ENCODE assay signal across 18 cellular contexts in genomic region chr19:28485300-28485699, GRCh38.
DNase-seq lines count a peak whose midpoint lies in the region; ATAC-seq and TF ChIP-seq lines count a peak whose summit lies in the region.
"Had no signal": no experiment of that assay in that cellular context is flagged by ENCODE, and none has a peak within 500 bp of the region (broad histone marks: within the 10 kb centered on the region; RNA-seq: fewer than 3 reads in every experiment).

No MANE protein-coding gene starts in this region.

- TF ChIP-seq CTCF in left lung (IDR thresholded peaks at IDR 0.05) = no peak
- TF ChIP-seq CTCF in GM10248 (IDR thresholded peaks at IDR 0.05; ENCODE audit: control extremely low read depth, extremely low read depth, low read depth, missing control alignments) = no peak

- CTCF ChIA-PET in GM10248 (lab: Yijun Ruan, JAX) = no interaction called here

- peak overlapping the region in 1 of 11 experiments; percentile 69; a peak in 1 of 22 replicates for H3K27ac ChIP-seq in BLaER1 treated with 17β-estradiol and CSF1 and Interleukin-3, amounts not matched to agents 10 nM and 100 nM
- no peak overlapping the region for H3K27ac ChIP-seq in left lung
- H3K27ac ChIP-seq: KMS-11, PC-9, SJSA1, testis had no signal

- peak; percentile 38 for DNase-seq in HT-29 (ENCODE audit: low spot score)
- peak; percentile 30 for DNase-seq in SKM-1 treated with dmso at 0.1 percent for 144 hours (lab: John Stamatoyannopoulos, UW; ENCODE audit: unreplicated experiment)
- DNase-seq in left lung = peak in 1 of 2 donors; percentile 58
- DNase-seq in putamen (ENCODE audit: low spot score) = no peak
- no peak for DNase-seq in NCI-H1417 (lab: John Stamatoyannopoulos, UW)
- DNase-seq in GM10248 (ENCODE audit: extremely low spot score) = no peak
- DNase-seq in activated effector memory CD4-positive, alpha-beta T cell treated with anti-CD3 and anti-CD28 coated beads, Interleukin-2, amount 50 U/mL, for 16 hours = no peak
- DNase-seq: GOT3, kidney glomerular epithelial cell, NCI-H1105 treated with DMSO at 0.1 percent for 48 hours, NCI-H2107, NCI-H524, PC-9, T1000, testis had no signal

- H3K9me3 ChIP-seq in BLaER1 treated with 17β-estradiol and CSF1 and Interleukin-3, amounts not matched to agents 10 nM and 100 nM (replicated peaks in 1 of 11) = peaks cover 0 to 5% (median 0%) of the 10 kb centered on the region in 11 experiments; a peak in 3 of 22 replicates
- no peaks in the 10 kb centered on the region for H3K9me3 ChIP-seq in left lung
- H3K9me3 ChIP-seq: SJSA1, testis had no signal

- intact Hi-C loops in left lung (cut with DNase I) = no loop called here

- peak; percentile 34 for ATAC-seq in left lung

- H3K9ac ChIP-seq in BLaER1 treated with 17β-estradiol and CSF1 and Interleukin-3, amounts not matched to agents 10 nM and 100 nM = no peak overlapping the region
- H3K9ac ChIP-seq: KMS-11 had no signal

- no peaks in the 10 kb centered on the region for H4K20me1 ChIP-seq in BLaER1 treated with 17β-estradiol and CSF1 and Interleukin-3, amounts not matched to agents 10 nM and 100 nM

- peak overlapping the region; percentile 41 to 93 (median 78) for H3K4me2 ChIP-seq in BLaER1 treated with 17β-estradiol and CSF1 and Interleukin-3, amounts not matched to agents 10 nM and 100 nM
- H3K4me2 ChIP-seq: KMS-11, PC-9 had no signal

- no peaks in the 10 kb centered on the region for H3K36me3 ChIP-seq in BLaER1 treated with 17β-estradiol and CSF1 and Interleukin-3, amounts not matched to agents 10 nM and 100 nM
- no peaks in the 10 kb centered on the region for H3K36me3 ChIP-seq in left lung
- H3K36me3 ChIP-seq: SJSA1 had no signal

- POLR2A ChIA-PET in GM10248 (lab: Yijun Ruan, JAX) = no interaction called here

- H3K4me1 ChIP-seq in BLaER1 treated with 17β-estradiol and CSF1 and Interleukin-3, amounts not matched to agents 10 nM and 100 nM = peaks cover 66 to 99% (median 96%) of the 10 kb centered on the region in 10 experiments
- H3K4me1 ChIP-seq in left lung = peaks cover 0 to 12% of the 10 kb centered on the region in 2 donors
- H3K4me1 ChIP-seq: SJSA1, testis had no signal

- H3K4me3 ChIP-seq in BLaER1 treated with 17β-estradiol and CSF1 and Interleukin-3, amounts not matched to agents 10 nM and 100 nM = no peak overlapping the region
- no peak overlapping the region for H3K4me3 ChIP-seq in left lung
- H3K4me3 ChIP-seq: PC-9, SJSA1, testis had no signal

- H3K27me3 ChIP-seq in BLaER1 treated with 17β-estradiol and CSF1 and Interleukin-3, amounts not matched to agents 10 nM and 100 nM = peaks cover 0 to 9% (median 0%) of the 10 kb centered on the region in 11 experiments; a peak in 1 of 22 replicates
- H3K27me3 ChIP-seq in left lung = peaks cover 0 to 14% of the 10 kb centered on the region in 2 donors
- H3K27me3 ChIP-seq: SJSA1, testis had no signal

Comparison
In these comparisons a context has a peak if more than half of its experiments do, and no peak if none do; other contexts are left out.
1. DNase-seq: peak in HT-29 (single experiment) and SKM-1 treated with dmso at 0.1 percent for 144 hours (single experiment); none in putamen (single experiment), NCI-H1417 (0 of 3), GM10248 (single experiment) and activated effector memory CD4-positive, alpha-beta T cell treated with anti-CD3 and anti-CD28 coated beads, Interleukin-2, amount 50 U/mL, for 16 hours (single experiment).